Comparison of ENCODE assay signal across 8 cellular contexts in the genomic region with DNA sequence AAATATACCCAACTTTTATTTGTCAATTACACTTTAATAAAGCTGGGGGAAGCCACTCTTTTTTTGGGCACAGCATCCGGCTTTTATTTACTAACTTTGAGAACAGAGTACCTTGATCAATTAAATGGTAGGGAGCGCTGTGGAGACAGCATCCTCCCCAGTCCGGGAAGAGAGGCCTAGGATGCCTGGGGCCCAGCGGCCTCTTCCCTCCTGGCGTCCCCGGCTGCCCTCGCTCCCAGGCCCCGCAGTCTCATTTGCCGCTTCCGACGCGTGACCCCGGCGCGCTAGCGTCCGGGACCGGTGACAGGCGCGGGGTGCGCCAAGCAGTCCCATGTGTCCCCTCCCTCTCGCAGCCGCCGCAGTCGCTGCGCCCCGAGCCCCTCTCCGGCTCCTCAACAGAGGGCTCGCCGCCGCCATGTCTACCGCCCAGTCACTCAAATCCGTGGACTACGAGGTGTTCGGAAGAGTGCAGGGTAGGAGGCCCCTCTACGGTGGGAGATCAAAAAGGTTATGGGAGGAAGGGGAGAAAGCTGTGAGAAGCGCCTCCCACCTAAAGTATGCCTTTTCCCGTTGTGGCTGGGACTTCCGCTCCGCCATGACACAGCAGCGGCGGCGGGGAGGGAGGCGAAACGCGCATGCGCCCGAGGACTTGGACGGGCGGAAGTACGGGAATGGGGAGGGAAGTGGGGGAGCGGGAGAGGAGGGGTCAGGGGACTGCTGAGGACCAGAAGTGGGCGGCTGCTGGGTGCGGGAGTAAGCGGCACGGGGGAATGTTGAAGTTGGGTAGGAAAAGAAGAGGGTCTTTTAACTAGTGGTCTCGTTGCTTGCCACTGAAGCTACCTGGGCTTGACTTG. TPM values are rescaled to one million over a fixed set of nuclear protein-coding genes. Genes with fewer than 3 reads are reported as not detected.
DNase-seq lines count a peak whose midpoint lies in the region; ATAC-seq, FAIRE-seq and TF ChIP-seq lines count a peak whose summit lies in the region.

ACYP2 (plus strand) TSS at position 332 of the 854 bp plus-strand sequence.

- TF ChIP-seq CTCF in RWPE1 (conservative IDR thresholded peaks at IDR 0.05; ENCODE audit: low read depth), result no peak; the same call in 1 of the 2 replicates
- TF ChIP-seq CTCF in fibroblast of mammary gland (conservative IDR thresholded peaks at IDR 0.05; ENCODE audit: control insufficient read depth, insufficient read depth, low read depth, low read length), result peak; percentile 22
- TF ChIP-seq CTCF in natural killer cell (IDR thresholded peaks at IDR 0.05), result no peak

- peak within 1 kb of the TSS; percentile 89 for H3K4me3 Mint-ChIP-seq in activated T-helper 17 cell treated with anti-CD3 and anti-CD28 coated beads, Interleukin-2, amount 50 U/mL, for 72 hours
- H3K4me3 Mint-ChIP-seq in natural killer cell, result peak within 1 kb of the TSS; percentile 94

- POLR2A ChIA-PET in RWPE1 (lab: Yijun Ruan, JAX; ENCODE audit: low non-redundant PET), result no interaction called here

- H3K27me3 Mint-ChIP-seq in activated T-helper 17 cell treated with anti-CD3 and anti-CD28 coated beads, Interleukin-2, amount 50 U/mL, for 72 hours, result no peaks in the 10 kb centered on the region
- peaks cover 4 to 5% of the 10 kb centered on the region in 2 donors for H3K27me3 Mint-ChIP-seq in natural killer cell (ENCODE audit: low read depth in 2 of 2)

- CTCF ChIA-PET in RWPE1 (lab: Yijun Ruan, JAX), result interaction anchor here (0.6 to 0.7 kb wide), 2 partner anchors 36 to 64 kb away, joined by 3 read pairs; no protein-coding TSS in a partner anchor

- intact Hi-C loops in natural killer cell (cut with micrococcal nuclease), result loop anchor here (5.0 kb wide), 1 partner anchor 1502 kb away; the partner anchor contains the start of gene PPP4R3B

- peak within 1 kb of the TSS; percentile 95 for H3K27ac ChIP-seq in RWPE1

- DNase-seq in ELR (ENCODE audit: low read depth) (peak; percentile 96), H54 (ENCODE audit: insufficient read length, low spot score) (peak; percentile 84), LoVo (ENCODE audit: low spot score) (peak; percentile 95), RWPE1 (ENCODE audit: low spot score) (peak; percentile 95), fibroblast of mammary gland (ENCODE audit: low read depth) (peak; percentile 92), natural killer cell (peak; percentile 87)
- peak; percentile 83 to 92 (median 88) for DNase-seq in stimulated activated naive CD4-positive, alpha-beta T cell (lab: John Stamatoyannopoulos, UW)

- TF ChIP-seq POLR2A in H54 (IDR thresholded peaks at IDR 0.05; ENCODE audit: low read depth, low read length), result peak; percentile 87

- H3K4me3 ChIP-seq in fibroblast of mammary gland (ENCODE audit: control insufficient read depth, low read depth, low read length), result peak within 1 kb of the TSS; percentile 79

- peaks cover 11% of the 10 kb centered on the region for H3K36me3 Mint-ChIP-seq in activated T-helper 17 cell treated with anti-CD3 and anti-CD28 coated beads, Interleukin-2, amount 50 U/mL, for 72 hours (ENCODE audit: low read depth)
- H3K36me3 Mint-ChIP-seq in natural killer cell, result peaks cover 7% of the 10 kb centered on the region

- peak within 1 kb of the TSS; percentile 97 for H3K27ac Mint-ChIP-seq in activated T-helper 17 cell treated with anti-CD3 and anti-CD28 coated beads, Interleukin-2, amount 50 U/mL, for 72 hours
- peak within 1 kb of the TSS; percentile 97 to 99 for H3K27ac Mint-ChIP-seq in natural killer cell

- H3K4me1 Mint-ChIP-seq in activated T-helper 17 cell treated with anti-CD3 and anti-CD28 coated beads, Interleukin-2, amount 50 U/mL, for 72 hours, result peaks cover 16% of the 10 kb centered on the region
- peaks cover 9 to 15% of the 10 kb centered on the region in 2 donors for H3K4me1 Mint-ChIP-seq in natural killer cell

- peaks cover 5% of the 10 kb centered on the region for H3K9me3 Mint-ChIP-seq in activated T-helper 17 cell treated with anti-CD3 and anti-CD28 coated beads, Interleukin-2, amount 50 U/mL, for 72 hours
- H3K9me3 Mint-ChIP-seq in natural killer cell, result peaks cover 0 to 2% of the 10 kb centered on the region in 2 donors

- peak; percentile 92 for FAIRE-seq in H54 (lab: Jason Lieb, UNC)

- ATAC-seq in activated T-helper 17 cell treated with anti-CD3 and anti-CD28 coated beads, Interleukin-2, amount 50 U/mL, for 72 hours (replicated peaks), result peak; percentile 93
- ATAC-seq in natural killer cell, result peak; percentile 86 to 90 (median 86)

RNA-seq across cellular contexts. Expression of gene ACYP2, which starts in this region (rescaled TPM):
- 1 to 10 TPM; 7.2 to 9.7 TPM for total RNA-seq in activated T-helper 17 cell treated with anti-CD3 and anti-CD28 coated beads, Interleukin-2, amount 50 U/mL, for 72 hours
- 10 to 100 TPM; 14.3 to 18.1 (median 16.7) TPM for total RNA-seq in natural killer cell

Comparison
In these comparisons a context has a peak if more than half of its experiments do, and no peak if none do; other contexts are left out.
1. Peak in every context shown above with its lines: DNase-seq, ATAC-seq, H3K4me3 ChIP-seq and H3K27ac ChIP-seq.